Comparison of ENCODE assay signal across 10 cellular contexts in genomic region chr3:31004025-31004678, GRCh38.
DNase-seq lines count a peak whose midpoint lies in the region; ATAC-seq and TF ChIP-seq lines count a peak whose summit lies in the region.
"Had no signal": no experiment of that assay in that cellular context is flagged by ENCODE, and none has a peak within 500 bp of the region (broad histone marks: within the 10 kb centered on the region; RNA-seq: fewer than 3 reads in every experiment).

No MANE protein-coding gene starts in this region.

- no peak overlapping the region for H3K4me3 Mint-ChIP-seq in natural killer cell
- H3K4me3 Mint-ChIP-seq: activated naive CD4-positive, alpha-beta T cell treated with anti-CD3 and anti-CD28 coated beads for 36 hours; naive B cell had no signal

- H3K4me1 ChIP-seq in fibroblast of lung (ENCODE audit: control insufficient read depth, extremely low read depth, insufficient read depth, low read length) (no peaks in the 10 kb centered on the region), tibial nerve (no peaks in the 10 kb centered on the region)

- H3K79me2 ChIP-seq in fibroblast of lung (ENCODE audit: control insufficient read depth, insufficient read depth, low read length) = no peaks in the 10 kb centered on the region

- H3K27me3 Mint-ChIP-seq in natural killer cell (ENCODE audit: low read depth in 2 of 2) = peaks cover 5 to 8% of the 10 kb centered on the region in 2 donors

- no peaks in the 10 kb centered on the region for H3K27me3 ChIP-seq in fibroblast of lung (ENCODE audit: control insufficient read depth, insufficient read depth, low read length)
- no peaks in the 10 kb centered on the region for H3K27me3 ChIP-seq in tibial nerve

- H3K4me3 ChIP-seq in AG09309 (ENCODE audit: control insufficient read depth, low read depth, low read length) (no peak overlapping the region), fibroblast of lung (replicated peaks in 1 of 4; ENCODE audit: control extremely low read depth in 1 of 4, insufficient read depth in 1 of 4, low read depth in 3 of 4, low read length in 4 of 4) (no peak overlapping the region), tibial nerve (no peak overlapping the region)

- H3K27ac ChIP-seq in fibroblast of lung (ENCODE audit: insufficient read depth, low read length) = no peak overlapping the region
- no peak overlapping the region for H3K27ac ChIP-seq in tibial nerve

- TF ChIP-seq EP300 in tibial nerve (IDR thresholded peaks at IDR 0.05) = no peak

- ATAC-seq in GM19468 (IDR thresholded peaks at IDR 0.05; ENCODE audit: extremely low read depth, unreplicated experiment) = peak; percentile 45
- ATAC-seq in natural killer cell = no peak

- H3K36me3 Mint-ChIP-seq in natural killer cell = no peaks in the 10 kb centered on the region
- H3K36me3 Mint-ChIP-seq: naive B cell had no signal

- H4K20me1 ChIP-seq in fibroblast of lung (ENCODE audit: control insufficient read depth, extremely low read depth, insufficient read depth, low read length) = no peaks in the 10 kb centered on the region

- intact Hi-C loops in natural killer cell (cut with micrococcal nuclease) = no loop called here

- TF ChIP-seq POLR2A in tibial nerve (IDR thresholded peaks at IDR 0.05) = no peak

- H3K27ac Mint-ChIP-seq in natural killer cell = no peak overlapping the region
- H3K27ac Mint-ChIP-seq: activated naive CD4-positive, alpha-beta T cell treated with anti-CD3 and anti-CD28 coated beads for 36 hours had no signal

- WGBS in tibial nerve, 2 donors = 31 to 49% methylated on average over 3 of the region's 3 CpGs

- peaks cover 0 to 1% of the 10 kb centered on the region in 2 donors for H3K4me1 Mint-ChIP-seq in natural killer cell
- H3K4me1 Mint-ChIP-seq: naive B cell had no signal

- DNase-seq in AG09309 (ENCODE audit: low read depth) (peak; percentile 88), HT1080 (ENCODE audit: low read depth) (peak; percentile 81), fibroblast of lung (ENCODE audit: low read depth in 2 of 2) (peak; percentile 60 to 99), tibial nerve (ENCODE audit: low spot score in 2 of 2) (no peak), GOT3 (lab: John Stamatoyannopoulos, UW) (no peak), natural killer cell (no peak)
- DNase-seq in activated T-cell treated with anti-CD3 and anti-CD28 coated beads, Interleukin-2, amount 50 U/mL, for 48 hours = no peak
- DNase-seq: activated naive CD4-positive, alpha-beta T cell treated with anti-CD3 and anti-CD28 coated beads for 36 hours; naive B cell had no signal

- TF ChIP-seq CTCF in AG09309 (IDR thresholded peaks at IDR 0.05; ENCODE audit: control insufficient read depth, insufficient read depth, low read depth, low read length, missing control alignments) (no peak), fibroblast of lung (conservative IDR thresholded peaks at IDR 0.05 in 1 of 2, IDR thresholded peaks at IDR 0.05 in 1 of 2; ENCODE audit: low read depth in 1 of 2, low read length in 2 of 2) (no peak), tibial nerve (IDR thresholded peaks at IDR 0.05) (no peak), natural killer cell (IDR thresholded peaks at IDR 0.05) (no peak)

- peak overlapping the region; percentile 21 for H3K4me2 ChIP-seq in fibroblast of lung (ENCODE audit: extremely low read depth, insufficient read depth, low read length)

- H3K9me3 ChIP-seq in fibroblast of lung (ENCODE audit: control insufficient read depth, insufficient read depth, low read depth, low read length) (no peaks in the 10 kb centered on the region), tibial nerve (no peaks in the 10 kb centered on the region)

- H3K9me3 Mint-ChIP-seq in natural killer cell = peaks cover 2% of the 10 kb centered on the region in 2 donors
- H3K9me3 Mint-ChIP-seq: activated naive CD4-positive, alpha-beta T cell treated with anti-CD3 and anti-CD28 coated beads for 36 hours had no signal

- no peak overlapping the region for H2AFZ ChIP-seq in fibroblast of lung (ENCODE audit: low read length)

- no peaks in the 10 kb centered on the region for H3K36me3 ChIP-seq in fibroblast of lung (ENCODE audit: control insufficient read depth, insufficient read depth, low read length)
- H3K36me3 ChIP-seq in tibial nerve = no peaks in the 10 kb centered on the region

- H3K9ac ChIP-seq in fibroblast of lung (ENCODE audit: insufficient read depth, low read length) = no peak overlapping the region

Comparison
In these comparisons a context has a peak if more than half of its experiments do, and no peak if none do; other contexts are left out.
1. DNase-seq: peak in AG09309 (single experiment), HT1080 (single experiment) and fibroblast of lung (2 of 2); none in tibial nerve (0 of 2), GOT3 (single experiment), natural killer cell (single experiment) and activated T-cell treated with anti-CD3 and anti-CD28 coated beads, Interleukin-2, amount 50 U/mL, for 48 hours (0 of 2).